Comparison of ENCODE assay signal across 21 cellular contexts in genomic region chr22:48795664-48796063, GRCh38.
DNase-seq lines count a peak whose midpoint lies in the region; ATAC-seq and TF ChIP-seq lines count a peak whose summit lies in the region.
"Had no signal": no experiment of that assay in that cellular context is flagged by ENCODE, and none has a peak within 500 bp of the region (broad histone marks: within the 10 kb centered on the region; RNA-seq: fewer than 3 reads in every experiment).

No MANE protein-coding gene starts in this region.

- no peaks in the 10 kb centered on the region for H3K27me3 Mint-ChIP-seq in WTC11 (ENCODE audit: low read depth)

- H3K27ac Mint-ChIP-seq in WTC11 = peak overlapping the region; percentile 82; the same call in 1 of the 2 replicates
- H3K27ac Mint-ChIP-seq: CD8-positive, alpha-beta memory T cell had no signal

- DNase-seq in WTC11 (ENCODE audit: low spot score) (no peak), right cardiac atrium (peak in 1 of 3 donors; percentile 37), sciatic nerve (ENCODE audit: low spot score) (no peak), hepatic stellate cell (ENCODE audit: low spot score) (no peak), NOMO-1 treated with dmso at 0.1 percent for 144 hours (lab: John Stamatoyannopoulos, UW; ENCODE audit: unreplicated experiment) (no peak)
- DNase-seq: ACHN; C1 segment of cervical spinal cord; CD8-positive, alpha-beta memory T cell; DND-41; Kasumi-1; MM.1S; NCI-H1105; NCI-H1694; NCI-H2081 treated with DMSO at 0.1 percent for 48 hours; NCI-H510A; NCI-H774; SIG-M5 had no signal

- peaks cover 16% of the 10 kb centered on the region for H3K36me3 Mint-ChIP-seq in WTC11
- H3K36me3 Mint-ChIP-seq: CD8-positive, alpha-beta memory T cell had no signal

- POLR2A ChIA-PET in WTC11 (lab: Charles Lee) = interaction anchor here (1.2 kb wide), 1 partner anchor 13 kb away, joined by 3 read pairs; no protein-coding TSS in a partner anchor

- ATAC-seq in WTC11 (no peak), right cardiac atrium (peak; percentile 76 to 78), sciatic nerve (peak; percentile 83), GM18858 (IDR thresholded peaks at IDR 0.05; ENCODE audit: unreplicated experiment) (no peak)
- ATAC-seq: HCT116, SK-N-SH treated with all-trans-retinoic acid at 6 μM for 48 hours had no signal

- no peaks in the 10 kb centered on the region for H3K36me3 ChIP-seq in HUES6 (ENCODE audit: control insufficient read depth, insufficient read depth, low read length)

- TF ChIP-seq CTCF in WTC11 (IDR thresholded peaks at IDR 0.05) = no peak

- peaks cover 11% of the 10 kb centered on the region for H3K4me1 Mint-ChIP-seq in WTC11
- H3K4me1 Mint-ChIP-seq: CD8-positive, alpha-beta memory T cell had no signal

- H3K4me3 Mint-ChIP-seq in WTC11 = no peak overlapping the region
- H3K4me3 Mint-ChIP-seq: CD8-positive, alpha-beta memory T cell had no signal

- WGBS in right cardiac atrium = 41% methylated on average over 2 of the region's 2 CpGs

- H3K9me3 Mint-ChIP-seq in WTC11 = peaks cover 24% of the 10 kb centered on the region

- intact Hi-C loops in right cardiac atrium (cut with DNase I) = no loop called here
- intact Hi-C loops in sciatic nerve (cut with DNase I) = no loop called here

- H3K4me3 ChIP-seq in HUES6 (ENCODE audit: low read depth, low read length) (no peak overlapping the region), right cardiac atrium (ENCODE audit: low read length) (no peak overlapping the region)

- H3K4me1 ChIP-seq in HUES6 (ENCODE audit: control insufficient read depth, insufficient read depth, low read length) (peaks cover 10% of the 10 kb centered on the region), right cardiac atrium (ENCODE audit: control insufficient read depth, insufficient read depth, low read length) (no peaks in the 10 kb centered on the region)

- peaks cover 13% of the 10 kb centered on the region for H3K9me3 ChIP-seq in HUES6 (ENCODE audit: control insufficient read depth, insufficient read depth, low read depth, low read length)
- H3K9me3 ChIP-seq in right cardiac atrium (ENCODE audit: control insufficient read depth, low read length) = no peaks in the 10 kb centered on the region

- CTCF ChIA-PET in WTC11 (lab: Charles Lee) = interaction anchor here (0.9 to 3.5 kb wide), 2 partner anchors 13 to 99 kb away, joined by 5 to 17 read pairs; no protein-coding TSS in a partner anchor

- no peak overlapping the region for H3K9ac ChIP-seq in HUES6 (ENCODE audit: low read length)

- H3K27me3 ChIP-seq in HUES6 (ENCODE audit: control insufficient read depth, insufficient read depth, low read length) = no peaks in the 10 kb centered on the region
- no peaks in the 10 kb centered on the region for H3K27me3 ChIP-seq in right cardiac atrium (ENCODE audit: control insufficient read depth, insufficient read depth)

- H3K27ac ChIP-seq in HUES6 (ENCODE audit: low read depth, low read length) (peak overlapping the region; percentile 40; the same call in 1 of the 2 replicates), right cardiac atrium (ENCODE audit: low read length) (no peak overlapping the region)

TF ChIP-seq in WTC11, 78 proteins besides CTCF, POLR2A, EP300 and RAD21:
- TF ChIP-seq FOXP1 (CRISPR knock-in tag; IDR thresholded peaks at IDR 0.05; ENCODE audit: borderline replicate concordance) = no peak

Comparison
In these comparisons a context has a peak if more than half of its experiments do, and no peak if none do; other contexts are left out.
1. ATAC-seq: peak in right cardiac atrium (2 of 2) and sciatic nerve (single experiment); none in WTC11 (single experiment) and GM18858 (single experiment).